ENCODE assay signal across 21 cellular contexts in genomic region chr19:35734889-35735288, GRCh38.
"Had no signal": no experiment of that assay in that cellular context is flagged by ENCODE, and none has a peak within 500 bp of the region (broad histone marks: within the 10 kb centered on the region; RNA-seq: fewer than 3 reads in every experiment).

No MANE protein-coding gene starts in this region.

- H3K27me3 ChIP-seq: brain microvascular endothelial cell, esophagus squamous epithelium, SJCRH30, stomach, testis, upper lobe of right lung had no signal

- H3K9me3 ChIP-seq: esophagus squamous epithelium, left ventricle myocardium inferior, mucosa of descending colon, SJCRH30, stomach, testis, upper lobe of right lung had no signal

- H3K27me3 Mint-ChIP-seq: activated naive CD8-positive, alpha-beta T cell treated with anti-CD3 and anti-CD28 coated beads, Interleukin-2, amount 10 ng/mL, durations not matched to agents 7 days and 5 days; memory B cell; naive thymus-derived CD8-positive, alpha-beta T cell had no signal

- H3K4me3 ChIP-seq: esophagus squamous epithelium, left ventricle myocardium inferior, mucosa of descending colon, SJCRH30, skin epidermis, stomach, testis, upper lobe of right lung had no signal

- DNase-seq: activated CD4-positive, alpha-beta T cell treated with anti-CD3 and anti-CD28 coated beads, Interleukin-2, amount 50 U/mL, for 48 hours; activated CD4-positive, CD25-positive, alpha-beta regulatory T cell treated with anti-CD3 and anti-CD28 coated beads, Interleukin-2, amount 50 U/mL, for 72 hours; activated naive CD8-positive, alpha-beta T cell treated with anti-CD3 and anti-CD28 coated beads, Interleukin-2, amount 10 ng/mL, durations not matched to agents 7 days and 5 days; anterior cingulate cortex; brain microvascular endothelial cell; cortex of kidney; effector CD4-positive, alpha-beta T cell; esophagus squamous epithelium; hippocampal formation; kidney; left ventricle myocardium inferior; mucosa of descending colon; naive thymus-derived CD8-positive, alpha-beta T cell; nucleus accumbens; SJCRH30; stimulated activated CD4-positive, alpha-beta T cell treated with anti-CD3 and anti-CD28 coated beads, Interleukin-4, amount 100 ng/mL, for 24 hours; stomach; testis; upper lobe of right lung had no signal

- H3K9me3 Mint-ChIP-seq: activated naive CD8-positive, alpha-beta T cell treated with anti-CD3 and anti-CD28 coated beads, Interleukin-2, amount 10 ng/mL, durations not matched to agents 7 days and 5 days; memory B cell; naive thymus-derived CD8-positive, alpha-beta T cell had no signal

- H3K4me1 ChIP-seq: SJCRH30 had no signal

- ATAC-seq: mucosa of descending colon; naive thymus-derived CD8-positive, alpha-beta T cell; upper lobe of right lung had no signal

- H3K27ac ChIP-seq: brain microvascular endothelial cell, esophagus squamous epithelium, left ventricle myocardium inferior, SJCRH30, skin epidermis, stomach, testis, upper lobe of right lung had no signal

- H3K4me3 Mint-ChIP-seq: activated naive CD8-positive, alpha-beta T cell treated with anti-CD3 and anti-CD28 coated beads, Interleukin-2, amount 10 ng/mL, durations not matched to agents 7 days and 5 days; memory B cell; naive thymus-derived CD8-positive, alpha-beta T cell had no signal
